In the genomic region with DNA sequence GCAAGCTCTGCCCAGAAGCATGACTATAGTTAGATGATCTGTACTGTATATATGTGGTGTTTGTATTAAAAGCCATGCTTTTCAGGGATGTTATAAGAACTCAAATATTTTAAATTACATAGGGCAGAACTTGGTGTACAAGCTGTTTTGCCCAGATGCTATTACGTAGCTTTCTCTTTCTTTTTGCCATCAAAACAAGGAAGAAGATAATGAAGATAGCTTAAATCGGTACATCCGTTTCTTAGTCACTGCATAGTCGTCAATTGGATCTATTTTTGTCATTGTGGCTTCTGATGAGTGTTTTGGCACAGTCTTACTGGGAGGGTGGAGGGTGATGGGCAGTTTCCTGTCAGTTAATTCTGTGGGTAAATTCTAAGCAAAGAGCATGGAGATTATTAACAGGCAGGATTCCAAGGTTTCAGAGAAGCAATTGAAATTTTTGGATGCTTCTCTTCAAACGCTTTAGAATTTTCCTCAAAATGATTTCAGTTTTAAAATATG, we compare ENCODE assay signal across 8 cellular contexts.
DNase-seq lines count a peak whose midpoint lies in the region; ATAC-seq, FAIRE-seq and TF ChIP-seq lines count a peak whose summit lies in the region.

No MANE protein-coding gene starts in this region.

- H3K9me3 Mint-ChIP-seq in activated CD4-positive, alpha-beta T cell treated with anti-CD3 and anti-CD28 coated beads, Interleukin-2, amount 10 ng/mL, durations not matched to agents 24 days and 14 days, result peaks cover 16% of the 10 kb centered on the region

- H3K9me1 ChIP-seq in endothelial cell of umbilical vein (replicated peaks; ENCODE audit: control insufficient read depth, extremely low read depth, insufficient read depth, low read length), result no peaks in the 10 kb centered on the region

- dilution Hi-C loops in endothelial cell of umbilical vein (cut with MboI; ENCODE audit: extremely low pct_ligation_motif_present, low sequenced_read_pairs), result no loop called here

- H3K36me3 Mint-ChIP-seq in activated CD4-positive, alpha-beta T cell treated with anti-CD3 and anti-CD28 coated beads, Interleukin-2, amount 10 ng/mL, durations not matched to agents 24 days and 14 days (ENCODE audit: low read depth), result peaks cover 9% of the 10 kb centered on the region

- peak overlapping the region; percentile 61 for H2AFZ ChIP-seq in endothelial cell of umbilical vein (ENCODE audit: low read depth, low read length)

- H3K27ac ChIP-seq in endothelial cell of umbilical vein (ENCODE audit: insufficient read depth, low read depth, low read length) (peak overlapping the region; percentile 25), ovary (no peak overlapping the region)

- TF ChIP-seq POLR2A in endothelial cell of umbilical vein (IDR thresholded peaks at IDR 0.05; ENCODE audit: low read depth, low read length), result no peak
- no peak for TF ChIP-seq POLR2A in ovary (IDR thresholded peaks at IDR 0.05)

- peak overlapping the region; percentile 75 for H3K4me3 Mint-ChIP-seq in activated CD4-positive, alpha-beta T cell treated with anti-CD3 and anti-CD28 coated beads, Interleukin-2, amount 10 ng/mL, durations not matched to agents 24 days and 14 days

- H3K36me3 ChIP-seq in endothelial cell of umbilical vein (ENCODE audit: control insufficient read depth in 2 of 2, extremely low read depth in 1 of 2, insufficient read depth in 2 of 2, low read length in 2 of 2) (no peaks in the 10 kb centered on the region), ovary (no peaks in the 10 kb centered on the region), BE2C (no peaks in the 10 kb centered on the region)

- H3K9ac ChIP-seq in endothelial cell of umbilical vein (replicated peaks; ENCODE audit: extremely low read depth, insufficient read depth, low read length), result peak overlapping the region; percentile 25

- H3K27me3 ChIP-seq in endothelial cell of umbilical vein (ENCODE audit: control insufficient read depth in 2 of 2, insufficient read depth in 2 of 2, low read length in 2 of 2), result no peaks in the 10 kb centered on the region
- no peaks in the 10 kb centered on the region for H3K27me3 ChIP-seq in ovary
- H3K27me3 ChIP-seq in BE2C, result no peaks in the 10 kb centered on the region

- peak overlapping the region; percentile 94 for H3K27ac Mint-ChIP-seq in activated CD4-positive, alpha-beta T cell treated with anti-CD3 and anti-CD28 coated beads, Interleukin-2, amount 10 ng/mL, durations not matched to agents 24 days and 14 days

- CTCF ChIA-PET in endothelial cell of umbilical vein (lab: Charles Lee), result interaction anchor here (1.1 to 1.9 kb wide), 4 partner anchors 8 to 69 kb away, joined by 3 to 8 read pairs (median 4); no protein-coding TSS in a partner anchor

- peak overlapping the region; percentile 70 for H3K4me2 ChIP-seq in endothelial cell of umbilical vein (ENCODE audit: insufficient read depth, low read length)

- H3K4me3 ChIP-seq in endothelial cell of umbilical vein (replicated peaks in 1 of 3; ENCODE audit: insufficient read depth in 1 of 3, low read depth in 1 of 3, low read length in 3 of 3) (peak overlapping the region in 1 of 3 experiments; percentile 30), ovary (peak overlapping the region; percentile 1), BE2C (ENCODE audit: low read depth, low read length) (no peak overlapping the region)

- no peaks in the 10 kb centered on the region for H3K79me2 ChIP-seq in endothelial cell of umbilical vein (ENCODE audit: control insufficient read depth, insufficient read depth, low read length)

- POLR2A ChIA-PET in endothelial cell of umbilical vein (lab: Charles Lee), result no interaction called here

- TF ChIP-seq CTCF in endothelial cell of umbilical vein (IDR thresholded peaks at IDR 0.05; ENCODE audit: extremely low read depth in 1 of 2, insufficient read depth in 1 of 2, low read depth in 1 of 2, low read length in 2 of 2), result no peak
- no peak for TF ChIP-seq CTCF in ovary (IDR thresholded peaks at IDR 0.05)
- no peak for TF ChIP-seq CTCF in BE2C (IDR thresholded peaks at IDR 0.05; ENCODE audit: low read depth, low read length)

- intact Hi-C loops in activated CD4-positive, alpha-beta T cell treated with anti-CD3 and anti-CD28 coated beads, Interleukin-2, amount 10 ng/mL, durations not matched to agents 24 days and 14 days (cut with micrococcal nuclease), result loop anchor here (1.0 to 10.0 kb wide), 7 partner anchors 21 to 899 kb away; partner anchors contain the start of genes NMBR and VTA1
- intact Hi-C loops in endothelial cell of umbilical vein (cut with micrococcal nuclease) (loop anchor here (1.0 to 2.0 kb wide), 2 partner anchors 21 to 79 kb away; no protein-coding TSS in a partner anchor), ovary (cut with DNase I) (no loop called here)

- H3K9me3 ChIP-seq in endothelial cell of umbilical vein (replicated peaks; ENCODE audit: control insufficient read depth, insufficient read depth, low read length), result no peaks in the 10 kb centered on the region
- no peaks in the 10 kb centered on the region for H3K9me3 ChIP-seq in ovary
- H3K9me3 ChIP-seq in BE2C, result no peaks in the 10 kb centered on the region

- no peaks in the 10 kb centered on the region for H3K27me3 Mint-ChIP-seq in activated CD4-positive, alpha-beta T cell treated with anti-CD3 and anti-CD28 coated beads, Interleukin-2, amount 10 ng/mL, durations not matched to agents 24 days and 14 days

- H3K4me1 Mint-ChIP-seq in activated CD4-positive, alpha-beta T cell treated with anti-CD3 and anti-CD28 coated beads, Interleukin-2, amount 10 ng/mL, durations not matched to agents 24 days and 14 days, result peaks cover 35% of the 10 kb centered on the region

- no TSS peak for BruUV-seq in endothelial cell of umbilical vein (replicated peaks; lab: Mats Ljungman, UMichigan)

- H3K4me1 ChIP-seq in endothelial cell of umbilical vein (ENCODE audit: control insufficient read depth, extremely low read depth, insufficient read depth, low read length) (peaks cover 14% of the 10 kb centered on the region), ovary (ENCODE audit: insufficient read depth) (peaks cover 2% of the 10 kb centered on the region), BE2C (no peaks in the 10 kb centered on the region)

- peak; percentile 24 for DNase-seq in NCI-H2081 treated with DMSO at 0.1 percent for 48 hours (lab: John Stamatoyannopoulos, UW)
- DNase-seq in activated CD4-positive, alpha-beta T cell treated with anti-CD3 and anti-CD28 coated beads, Interleukin-2, amount 10 ng/mL, durations not matched to agents 24 days and 14 days, result peak; percentile 87
- DNase-seq in endothelial cell of umbilical vein (ENCODE audit: low read depth, low spot score), result peak; percentile 80
- no peak for DNase-seq in ovary
- DNase-seq in urothelium cell line (ENCODE audit: low spot score), result peak; percentile 36
- DNase-seq in BE2C, result no peak

- no peaks in the 10 kb centered on the region for H4K20me1 ChIP-seq in endothelial cell of umbilical vein (replicated peaks; ENCODE audit: control insufficient read depth, extremely low read depth, insufficient read depth, low read length)

- no peak for TF ChIP-seq EP300 in ovary (IDR thresholded peaks at IDR 0.05)

- WGBS in ovary, 3 donors, result 1 to 2% (median 1%) methylated on average over 5 of the region's 5 CpGs

- FAIRE-seq in endothelial cell of umbilical vein (lab: Jason Lieb, UNC) (peak; percentile 76), urothelium cell line (lab: Jason Lieb, UNC) (no peak)

- ATAC-seq in GM18520 (IDR thresholded peaks at IDR 0.05; ENCODE audit: unreplicated experiment) (peak; percentile 91), HG02884 (IDR thresholded peaks at IDR 0.05; ENCODE audit: unreplicated experiment) (peak; percentile 90)

TF ChIP-seq in endothelial cell of umbilical vein, 7 proteins besides CTCF, POLR2A, EP300 and RAD21:
- TF ChIP-seq FOS (IDR thresholded peaks at IDR 0.05; ENCODE audit: borderline replicate concordance, insufficient read depth, low read length) (peak; percentile 84), MYC (IDR thresholded peaks at IDR 0.05; ENCODE audit: low read depth, low read length) (no peak), JUN (IDR thresholded peaks at IDR 0.05; ENCODE audit: borderline replicate concordance, insufficient read depth, insufficient read length, low read depth) (peak; percentile 49), MAX (IDR thresholded peaks at IDR 0.05; ENCODE audit: insufficient read depth, insufficient read length) (no peak), POLR2AphosphoS5 (IDR thresholded peaks at IDR 0.05; ENCODE audit: insufficient read depth, low read depth, low read length) (peak; percentile 41), GATA2 (IDR thresholded peaks at IDR 0.05; ENCODE audit: insufficient read depth, insufficient read length, low read depth, low read length) (peak; percentile 85), EZH2 (IDR thresholded peaks at IDR 0.05; ENCODE audit: borderline replicate concordance, low read depth, low read length, severe bottlenecking) (no peak)

Comparison
In these comparisons a context has a peak if more than half of its experiments do, and no peak if none do; other contexts are left out.
1. DNase-seq: peak in NCI-H2081 treated with DMSO at 0.1 percent for 48 hours (single experiment), activated CD4-positive, alpha-beta T cell treated with anti-CD3 and anti-CD28 coated beads, Interleukin-2, amount 10 ng/mL, durations not matched to agents 24 days and 14 days (single experiment), endothelial cell of umbilical vein (single experiment) and urothelium cell line (single experiment); none in ovary (0 of 5) and BE2C (single experiment).
2. intact Hi-C loops: an anchor here in activated CD4-positive, alpha-beta T cell treated with anti-CD3 and anti-CD28 coated beads, Interleukin-2, amount 10 ng/mL, durations not matched to agents 24 days and 14 days (1.0 to 10.0 kb wide) and endothelial cell of umbilical vein (1.0 to 2.0 kb wide); none called in ovary.